25 cellular contexts compared by ENCODE assay signal in genomic region chr17:81062014-81062413, GRCh38.
"Had no signal": no experiment of that assay in that cellular context is flagged by ENCODE, and none has a peak within 500 bp of the region (broad histone marks: within the 10 kb centered on the region; RNA-seq: fewer than 3 reads in every experiment).

No MANE protein-coding gene starts in this region.

- H3K4me3 Mint-ChIP-seq: activated B cell treated with CpG ODN at 0.5 μM for 24 hours; activated CD4-positive, alpha-beta memory T cell treated with anti-CD3 and anti-CD28 coated beads, Interleukin-2, amount 10 ng/mL, durations not matched to agents 7 days and 5 days; activated naive CD4-positive, alpha-beta T cell treated with anti-CD3 and anti-CD28 coated beads, Interleukin-2, amount 10 ng/mL, durations not matched to agents 7 days and 5 days; activated naive CD8-positive, alpha-beta T cell treated with anti-CD3 and anti-CD28 coated beads, Interleukin-2, amount 10 ng/mL, durations not matched to agents 7 days and 5 days had no signal

- H3K36me3 Mint-ChIP-seq: activated naive CD4-positive, alpha-beta T cell treated with anti-CD3 and anti-CD28 coated beads, Interleukin-2, amount 10 ng/mL, durations not matched to agents 7 days and 5 days; activated naive CD8-positive, alpha-beta T cell treated with anti-CD3 and anti-CD28 coated beads, Interleukin-2, amount 10 ng/mL, durations not matched to agents 7 days and 5 days had no signal

- DNase-seq: activated B cell treated with CpG ODN at 0.5 μM for 24 hours; activated CD4-positive, alpha-beta memory T cell treated with anti-CD3 and anti-CD28 coated beads, Interleukin-2, amount 10 ng/mL, durations not matched to agents 7 days and 5 days; activated CD4-positive, alpha-beta T cell treated with anti-CD3 and anti-CD28 coated beads, Interleukin-2, amount 50 U/mL, for 1 hour; activated gamma-delta T cell treated with Interleukin-2 at 50 U/mL for 16 hours; activated naive CD4-positive, alpha-beta T cell treated with anti-CD3 and anti-CD28 coated beads, Interleukin-2, amount 10 ng/mL, durations not matched to agents 7 days and 5 days; activated naive CD8-positive, alpha-beta T cell treated with anti-CD3 and anti-CD28 coated beads, Interleukin-2, amount 10 ng/mL, durations not matched to agents 7 days and 5 days; activated T-cell treated with anti-CD3 and anti-CD28 coated beads for 4 hours; activated T-cell treated with anti-CD3 and anti-CD28 coated beads, Interleukin-2, amount 50 U/mL, for 48 hours; adrenal gland; central memory CD4-positive, alpha-beta T cell; IMR-90; KBM-7; NCI-H1048; NCI-H146; NCI-H187 treated with DMSO at 0.1 percent for 48 hours; NCI-H2081 treated with DMSO at 0.1 percent for 48 hours; NCI-H446 treated with DMSO at 0.1 percent for 48 hours; NCI-H524 treated with DMSO at 0.1 percent for 48 hours; NCI-H82; Right ventricle myocardium superior; RPMI8226; SJCRH30; SW 1271 had no signal

- H3K4me3 ChIP-seq: adrenal gland, SJCRH30 had no signal

- H3K36me3 ChIP-seq: SJCRH30 had no signal

- H3K27me3 ChIP-seq: adrenal gland, SJCRH30 had no signal

- H3K27me3 Mint-ChIP-seq: activated B cell treated with CpG ODN at 0.5 μM for 24 hours; activated naive CD8-positive, alpha-beta T cell treated with anti-CD3 and anti-CD28 coated beads, Interleukin-2, amount 10 ng/mL, durations not matched to agents 7 days and 5 days had no signal

- H3K9me3 Mint-ChIP-seq: activated B cell treated with CpG ODN at 0.5 μM for 24 hours; activated CD4-positive, alpha-beta memory T cell treated with anti-CD3 and anti-CD28 coated beads, Interleukin-2, amount 10 ng/mL, durations not matched to agents 7 days and 5 days; activated naive CD4-positive, alpha-beta T cell treated with anti-CD3 and anti-CD28 coated beads, Interleukin-2, amount 10 ng/mL, durations not matched to agents 7 days and 5 days; activated naive CD8-positive, alpha-beta T cell treated with anti-CD3 and anti-CD28 coated beads, Interleukin-2, amount 10 ng/mL, durations not matched to agents 7 days and 5 days; activated T-helper 2 cell treated with anti-CD3 and anti-CD28 coated beads, Interferon-gamma antibody, Interleukin-2, Interleukin-4, amounts not matched to agents 10 μg/mL and 5 μg/mL and 100 μg/mL, durations not matched to agents 14 hours and 24 hours and 36 hours had no signal

- H3K9me3 ChIP-seq: adrenal gland, SJCRH30 had no signal

- ATAC-seq: SK-N-SH treated with all-trans-retinoic acid at 6 μM for 48 hours had no signal

- H3K4me1 Mint-ChIP-seq: activated B cell treated with CpG ODN at 0.5 μM for 24 hours; activated naive CD4-positive, alpha-beta T cell treated with anti-CD3 and anti-CD28 coated beads, Interleukin-2, amount 10 ng/mL, durations not matched to agents 7 days and 5 days; activated naive CD8-positive, alpha-beta T cell treated with anti-CD3 and anti-CD28 coated beads, Interleukin-2, amount 10 ng/mL, durations not matched to agents 7 days and 5 days had no signal

- H3K27ac Mint-ChIP-seq: activated B cell treated with CpG ODN at 0.5 μM for 24 hours; activated CD4-positive, alpha-beta memory T cell treated with anti-CD3 and anti-CD28 coated beads, Interleukin-2, amount 10 ng/mL, durations not matched to agents 7 days and 5 days; activated naive CD4-positive, alpha-beta T cell treated with anti-CD3 and anti-CD28 coated beads, Interleukin-2, amount 10 ng/mL, durations not matched to agents 7 days and 5 days; activated naive CD8-positive, alpha-beta T cell treated with anti-CD3 and anti-CD28 coated beads, Interleukin-2, amount 10 ng/mL, durations not matched to agents 7 days and 5 days; activated T-helper 2 cell treated with anti-CD3 and anti-CD28 coated beads, Interferon-gamma antibody, Interleukin-2, Interleukin-4, amounts not matched to agents 10 μg/mL and 5 μg/mL and 100 μg/mL, durations not matched to agents 14 hours and 24 hours and 36 hours had no signal

- H3K27ac ChIP-seq: adrenal gland, SJCRH30 had no signal
